In genomic region chr17:7483238-7484066, GRCh38 we compare ENCODE assay signal across 8 cellular contexts. TPM values are rescaled to one million over a fixed set of nuclear protein-coding genes. Genes with fewer than 3 reads are reported as not detected.
A peak's percentile ranks its signal among the peaks of the same experiment; 100 is the strongest.
DNase-seq lines count a peak whose midpoint lies in the region; ATAC-seq and TF ChIP-seq lines count a peak whose summit lies in the region.

No MANE protein-coding gene starts in this region.

- no peaks in the 10 kb centered on the region for H3K9me3 ChIP-seq in mucosa of descending colon

- H3K4me1 ChIP-seq in mucosa of descending colon (ENCODE audit: low read depth) = peaks cover 39% of the 10 kb centered on the region

- peaks cover 55% of the 10 kb centered on the region for H3K36me3 Mint-ChIP-seq in Calu3 (ENCODE audit: insufficient read depth, unreplicated experiment)

- TF ChIP-seq CTCF in Calu3 (IDR thresholded peaks at IDR 0.05; ENCODE audit: unreplicated experiment) (no peak), epithelial cell of proximal tubule (conservative IDR thresholded peaks at IDR 0.05; ENCODE audit: low read depth, low read length) (no peak), mucosa of descending colon (IDR thresholded peaks at IDR 0.05) (no peak)

- intact Hi-C loops in Calu3 (cut with micrococcal nuclease; ENCODE audit: unreplicated experiment) (no loop called here), mucosa of descending colon (cut with DNase I, micrococcal nuclease) (no loop called here)

- no peaks in the 10 kb centered on the region for H3K9me3 Mint-ChIP-seq in Calu3 (ENCODE audit: low read depth, unreplicated experiment)

- CTCF ChIA-PET in Calu3 (lab: Charles Lee) = interaction anchor here (0.6 kb wide), 1 partner anchor 1831 kb away, joined by 3 read pairs; no protein-coding TSS in a partner anchor

- peak overlapping the region; percentile 93 for H3K4me3 Mint-ChIP-seq in Calu3 (ENCODE audit: low read depth, unreplicated experiment)

- H3K27me3 Mint-ChIP-seq in Calu3 (ENCODE audit: unreplicated experiment) = no peaks in the 10 kb centered on the region

- H3K36me3 ChIP-seq in mucosa of descending colon (ENCODE audit: low read depth) = no peaks in the 10 kb centered on the region

- peaks cover 45% of the 10 kb centered on the region for H3K4me1 Mint-ChIP-seq in Calu3 (ENCODE audit: low read depth, unreplicated experiment)

- DNase-seq in Calu3 = peak; percentile 87
- peak; percentile 94 for DNase-seq in Jurkat, Clone E6-1 (ENCODE audit: low read depth, low spot score)
- DNase-seq in OCI-M2 (lab: John Stamatoyannopoulos, UW; ENCODE audit: unreplicated experiment) = peak; percentile 63
- peak; percentile 94 for DNase-seq in activated T-cell treated with anti-CD3 and anti-CD28 coated beads, Interleukin-2, amount 50 U/mL, for 1 hour
- DNase-seq in epithelial cell of proximal tubule (ENCODE audit: low read depth) = no peak
- DNase-seq in mucosa of descending colon = peak; percentile 92 to 97 (median 97)
- peak; percentile 82 to 90 for DNase-seq in stimulated activated CD8-positive, alpha-beta memory T cell treated with anti-CD3 and anti-CD28 coated beads, Interleukin-2, amount 100 ng/mL, for 48 hours (ENCODE audit: low read depth in 2 of 2)

- peak; percentile 29 for ATAC-seq in GM21619 (IDR thresholded peaks at IDR 0.05; ENCODE audit: unreplicated experiment)
- peak; percentile 75 for ATAC-seq in mucosa of descending colon

- TSS peak; percentile 93 for BruUV-seq in Calu3 (replicated peaks; lab: Mats Ljungman, UMichigan)

- peak overlapping the region; percentile 96 for H3K27ac Mint-ChIP-seq in Calu3 (ENCODE audit: unreplicated experiment)

- H3K4me3 ChIP-seq in Jurkat, Clone E6-1 (ENCODE audit: low read length) = peak overlapping the region; percentile 93
- H3K4me3 ChIP-seq in epithelial cell of proximal tubule (ENCODE audit: low read depth, low read length) (peak overlapping the region; percentile 94), mucosa of descending colon (peak overlapping the region; percentile 33)

RNA-seq across cellular contexts. Expression of gene POLR2A, which starts 0.7 kb away (rescaled TPM):
- total RNA-seq in Calu3 (2022) = 89.0 and 99.3 TPM in 2 replicates
- polyA plus RNA-seq in Jurkat, Clone E6-1 (2012; ENCODE audit: insufficient read depth, insufficient read length) = 119 TPM
- total RNA-seq in epithelial cell of proximal tubule = 30.3 and 30.5 TPM in 2 replicates
- total RNA-seq in mucosa of descending colon = 100 to 1,000 TPM; 101 to 124 (median 118) TPM

RNA-seq across cellular contexts. Expression of gene SLC35G6, which starts 2.2 kb away (rescaled TPM):
- total RNA-seq in Calu3 (2022) = not detected in 2 replicates
- polyA plus RNA-seq in Jurkat, Clone E6-1 (2012; ENCODE audit: insufficient read depth, insufficient read length) = not detected
- total RNA-seq in epithelial cell of proximal tubule = not detected in 2 replicates
- not detected for total RNA-seq in mucosa of descending colon

RNA-seq across cellular contexts. Expression of gene ZBTB4, which starts 4.0 kb away (rescaled TPM):
- 27.2 and 28.1 TPM in 2 replicates for total RNA-seq in Calu3 (2022)
- 9.4 TPM for polyA plus RNA-seq in Jurkat, Clone E6-1 (2012; ENCODE audit: insufficient read depth, insufficient read length)
- 17.9 and 24.6 TPM in 2 replicates for total RNA-seq in epithelial cell of proximal tubule
- total RNA-seq in mucosa of descending colon = 10 to 100 TPM; 16.6 to 93.9 (median 18.5) TPM

RNA-seq across cellular contexts. Expression of gene CHRNB1, which starts 38.6 kb away (rescaled TPM):
- total RNA-seq in Calu3 (2022) (2.4 and 3.0 TPM in 2 replicates), epithelial cell of proximal tubule (21.3 and 30.7 TPM in 2 replicates), mucosa of descending colon (1 to 10 TPM; 6.0 to 8.3 (median 7.7) TPM)
- polyA plus RNA-seq in Jurkat, Clone E6-1 (2012; ENCODE audit: insufficient read depth, insufficient read length) = 10.1 TPM

RNA-seq across cellular contexts. Expression of gene FGF11, which starts 44.1 kb away (rescaled TPM):
- total RNA-seq in Calu3 (2022) (1.2 and 2.1 TPM in 2 replicates), epithelial cell of proximal tubule (0.51 and 11.5 TPM in 2 replicates), mucosa of descending colon (1 to 10 TPM; 1.4 to 3.0 (median 2.2) TPM)
- 2.5 TPM for polyA plus RNA-seq in Jurkat, Clone E6-1 (2012; ENCODE audit: insufficient read depth, insufficient read length)

Comparison
In these comparisons a context has a peak if more than half of its experiments do, and no peak if none do; other contexts are left out.
1. H3K4me3 ChIP-seq: peak in every context shown above with its lines; median percentile 94 in epithelial cell of proximal tubule; 93 in Jurkat, Clone E6-1; 33 in mucosa of descending colon.